Comparison of ENCODE assay signal across 1 cellular context in genomic region chr3:65291448-65292091, GRCh38.
TF ChIP-seq lines count a peak whose summit lies in the region.

No MANE protein-coding gene starts in this region.

TF ChIP-seq in HepG2, 621 proteins besides CTCF, POLR2A, EP300 and RAD21 (continued from another document and continues in another):
- TF ChIP-seq ZBED4 (CRISPR knock-in tag; IDR thresholded peaks at IDR 0.05; ENCODE audit: borderline replicate concordance) (no peak), TP53 (CRISPR knock-in tag; conservative IDR thresholded peaks at IDR 0.05) (no peak), HHEX (CRISPR knock-in tag; IDR thresholded peaks at IDR 0.05) (peak; percentile 9; the same call in 1 of the 2 replicates), ZNF660 (CRISPR knock-in tag; IDR thresholded peaks at IDR 0.05; ENCODE audit: borderline replicate concordance, low read depth) (no peak), ATM (IDR thresholded peaks at IDR 0.05; ENCODE audit: borderline replicate concordance) (no peak), HMGXB4 (CRISPR knock-in tag; IDR thresholded peaks at IDR 0.05; ENCODE audit: borderline replicate concordance in 1 of 2, low read depth in 1 of 2) (no peak), ZNF709 (CRISPR knock-in tag; IDR thresholded peaks at IDR 0.05) (no peak), PITX1 (CRISPR knock-in tag; IDR thresholded peaks at IDR 0.05) (0 out of 2 replicates have a peak, but pooled peaks have one; percentile 48), ZNF224 (CRISPR knock-in tag; IDR thresholded peaks at IDR 0.05) (no peak), ZSCAN25 (CRISPR knock-in tag; IDR thresholded peaks at IDR 0.05) (no peak), ADNP (CRISPR knock-in tag; IDR thresholded peaks at IDR 0.05) (no peak), ZNF143 (CRISPR knock-in tag; IDR thresholded peaks at IDR 0.05) (no peak), ZFP91 (CRISPR knock-in tag; IDR thresholded peaks at IDR 0.05; ENCODE audit: borderline replicate concordance) (no peak), TEAD2 (CRISPR knock-in tag; IDR thresholded peaks at IDR 0.05) (no peak), KDM6A (CRISPR knock-in tag; IDR thresholded peaks at IDR 0.05; ENCODE audit: low read depth) (peak; percentile 72; the same call in 1 of the 2 replicates), ZBTB34 (CRISPR knock-in tag; IDR thresholded peaks at IDR 0.05) (no peak), RELA (CRISPR knock-in tag; IDR thresholded peaks at IDR 0.05) (no peak), SAFB2 (CRISPR knock-in tag; IDR thresholded peaks at IDR 0.05; ENCODE audit: borderline replicate concordance, low read depth) (no peak), POGK (CRISPR knock-in tag; conservative IDR thresholded peaks at IDR 0.05) (peak; percentile 53; the same call in 1 of the 2 replicates), GATAD2A (CRISPR knock-in tag; IDR thresholded peaks at IDR 0.05) (peak; percentile 87), EHMT2 (IDR thresholded peaks at IDR 0.05; ENCODE audit: borderline replicate concordance, low read depth, low read length) (peak; percentile 94; the same call in 1 of the 2 replicates), KAT2B (IDR thresholded peaks at IDR 0.05; ENCODE audit: borderline replicate concordance, low read depth, low read length) (peak; percentile 50), KDM2A (CRISPR knock-in tag; IDR thresholded peaks at IDR 0.05; ENCODE audit: borderline replicate concordance, low read depth) (no peak), KDM3A (CRISPR knock-in tag; IDR thresholded peaks at IDR 0.05; ENCODE audit: low read depth) (0 out of 2 replicates have a peak, but pooled peaks have one; percentile 28), ZNF609 (CRISPR knock-in tag; IDR thresholded peaks at IDR 0.05; ENCODE audit: borderline replicate concordance) (peak; percentile 45; the same call in 1 of the 2 replicates), SETDB1 (CRISPR knock-in tag; IDR thresholded peaks at IDR 0.05; ENCODE audit: borderline replicate concordance) (no peak), ZNF451 (CRISPR knock-in tag; IDR thresholded peaks at IDR 0.05) (no peak), KMT2A (CRISPR knock-in tag; IDR thresholded peaks at IDR 0.05) (no peak)
- TF ChIP-seq, protein P1, sequence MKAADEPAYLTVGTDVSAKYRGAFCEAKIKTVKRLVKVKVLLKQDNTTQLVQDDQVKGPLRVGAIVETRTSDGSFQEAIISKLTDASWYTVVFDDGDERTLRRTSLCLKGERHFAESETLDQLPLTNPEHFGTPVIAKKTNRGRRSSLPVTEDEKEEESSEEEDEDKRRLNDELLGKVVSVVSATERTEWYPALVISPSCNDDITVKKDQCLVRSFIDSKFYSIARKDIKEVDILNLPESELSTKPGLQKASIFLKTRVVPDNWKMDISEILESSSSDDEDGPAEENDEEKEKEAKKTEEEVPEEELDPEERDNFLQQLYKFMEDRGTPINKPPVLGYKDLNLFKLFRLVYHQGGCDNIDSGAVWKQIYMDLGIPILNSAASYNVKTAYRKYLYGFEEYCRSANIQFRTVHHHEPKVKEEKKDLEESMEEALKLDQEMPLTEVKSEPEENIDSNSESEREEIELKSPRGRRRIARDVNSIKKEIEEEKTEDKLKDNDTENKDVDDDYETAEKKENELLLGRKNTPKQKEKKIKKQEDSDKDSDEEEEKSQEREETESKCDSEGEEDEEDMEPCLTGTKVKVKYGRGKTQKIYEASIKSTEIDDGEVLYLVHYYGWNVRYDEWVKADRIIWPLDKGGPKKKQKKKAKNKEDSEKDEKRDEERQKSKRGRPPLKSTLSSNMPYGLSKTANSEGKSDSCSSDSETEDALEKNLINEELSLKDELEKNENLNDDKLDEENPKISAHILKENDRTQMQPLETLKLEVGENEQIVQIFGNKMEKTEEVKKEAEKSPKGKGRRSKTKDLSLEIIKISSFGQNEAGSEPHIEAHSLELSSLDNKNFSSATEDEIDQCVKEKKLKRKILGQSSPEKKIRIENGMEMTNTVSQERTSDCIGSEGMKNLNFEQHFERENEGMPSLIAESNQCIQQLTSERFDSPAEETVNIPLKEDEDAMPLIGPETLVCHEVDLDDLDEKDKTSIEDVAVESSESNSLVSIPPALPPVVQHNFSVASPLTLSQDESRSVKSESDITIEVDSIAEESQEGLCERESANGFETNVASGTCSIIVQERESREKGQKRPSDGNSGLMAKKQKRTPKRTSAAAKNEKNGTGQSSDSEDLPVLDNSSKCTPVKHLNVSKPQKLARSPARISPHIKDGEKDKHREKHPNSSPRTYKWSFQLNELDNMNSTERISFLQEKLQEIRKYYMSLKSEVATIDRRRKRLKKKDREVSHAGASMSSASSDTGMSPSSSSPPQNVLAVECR (CRISPR knock-in tag; IDR thresholded peaks at IDR 0.05; ENCODE audit: borderline replicate concordance) = peak; percentile 16; the same call in 1 of the 2 replicates
- TF ChIP-seq, protein P2, sequence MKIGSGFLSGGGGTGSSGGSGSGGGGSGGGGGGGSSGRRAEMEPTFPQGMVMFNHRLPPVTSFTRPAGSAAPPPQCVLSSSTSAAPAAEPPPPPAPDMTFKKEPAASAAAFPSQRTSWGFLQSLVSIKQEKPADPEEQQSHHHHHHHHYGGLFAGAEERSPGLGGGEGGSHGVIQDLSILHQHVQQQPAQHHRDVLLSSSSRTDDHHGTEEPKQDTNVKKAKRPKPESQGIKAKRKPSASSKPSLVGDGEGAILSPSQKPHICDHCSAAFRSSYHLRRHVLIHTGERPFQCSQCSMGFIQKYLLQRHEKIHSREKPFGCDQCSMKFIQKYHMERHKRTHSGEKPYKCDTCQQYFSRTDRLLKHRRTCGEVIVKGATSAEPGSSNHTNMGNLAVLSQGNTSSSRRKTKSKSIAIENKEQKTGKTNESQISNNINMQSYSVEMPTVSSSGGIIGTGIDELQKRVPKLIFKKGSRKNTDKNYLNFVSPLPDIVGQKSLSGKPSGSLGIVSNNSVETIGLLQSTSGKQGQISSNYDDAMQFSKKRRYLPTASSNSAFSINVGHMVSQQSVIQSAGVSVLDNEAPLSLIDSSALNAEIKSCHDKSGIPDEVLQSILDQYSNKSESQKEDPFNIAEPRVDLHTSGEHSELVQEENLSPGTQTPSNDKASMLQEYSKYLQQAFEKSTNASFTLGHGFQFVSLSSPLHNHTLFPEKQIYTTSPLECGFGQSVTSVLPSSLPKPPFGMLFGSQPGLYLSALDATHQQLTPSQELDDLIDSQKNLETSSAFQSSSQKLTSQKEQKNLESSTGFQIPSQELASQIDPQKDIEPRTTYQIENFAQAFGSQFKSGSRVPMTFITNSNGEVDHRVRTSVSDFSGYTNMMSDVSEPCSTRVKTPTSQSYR (CRISPR knock-in tag; IDR thresholded peaks at IDR 0.05; ENCODE audit: borderline replicate concordance) = no peak
- TF ChIP-seq, protein P3, sequence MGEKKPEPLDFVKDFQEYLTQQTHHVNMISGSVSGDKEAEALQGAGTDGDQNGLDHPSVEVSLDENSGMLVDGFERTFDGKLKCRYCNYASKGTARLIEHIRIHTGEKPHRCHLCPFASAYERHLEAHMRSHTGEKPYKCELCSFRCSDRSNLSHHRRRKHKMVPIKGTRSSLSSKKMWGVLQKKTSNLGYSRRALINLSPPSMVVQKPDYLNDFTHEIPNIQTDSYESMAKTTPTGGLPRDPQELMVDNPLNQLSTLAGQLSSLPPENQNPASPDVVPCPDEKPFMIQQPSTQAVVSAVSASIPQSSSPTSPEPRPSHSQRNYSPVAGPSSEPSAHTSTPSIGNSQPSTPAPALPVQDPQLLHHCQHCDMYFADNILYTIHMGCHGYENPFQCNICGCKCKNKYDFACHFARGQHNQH (CRISPR knock-in tag; IDR thresholded peaks at IDR 0.05) = no peak
